In the genomic region with DNA sequence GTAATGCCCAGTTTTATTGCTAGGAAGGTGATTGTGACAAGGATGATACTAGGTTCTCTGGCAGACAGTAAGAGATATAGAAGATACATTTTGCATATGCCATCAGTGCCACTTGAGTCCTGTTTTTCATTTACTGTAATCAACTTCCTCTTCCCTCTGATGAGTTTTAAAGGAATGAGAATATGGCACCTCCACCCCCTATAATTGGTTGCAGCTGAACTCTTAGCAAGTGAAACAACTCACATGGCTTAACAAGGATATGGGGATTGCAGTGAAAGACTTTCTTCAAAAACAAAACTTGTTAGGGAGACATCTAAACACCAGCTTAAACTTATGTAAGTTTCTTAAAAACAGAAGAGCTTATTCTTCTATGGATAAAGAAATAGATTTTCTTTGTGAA, we compare ENCODE assay signal across 3 cellular contexts.
TF ChIP-seq lines count a peak whose summit lies in the region.

No MANE protein-coding gene starts in this region.

TF ChIP-seq in A549, 52 proteins besides CTCF, POLR2A, EP300 and RAD21:
- TF ChIP-seq ZNF302 (CRISPR knock-in tag; IDR thresholded peaks at IDR 0.05) (no peak), CHD4 (IDR thresholded peaks at IDR 0.05; ENCODE audit: borderline replicate concordance) (no peak), MAZ (IDR thresholded peaks at IDR 0.05; ENCODE audit: borderline replicate concordance, low read depth, low read length) (no peak), HMGXB4 (CRISPR knock-in tag; IDR thresholded peaks at IDR 0.05; ENCODE audit: borderline replicate concordance) (no peak), HOXA7 (CRISPR knock-in tag; IDR thresholded peaks at IDR 0.05) (no peak), JUN (IDR thresholded peaks at IDR 0.05) (no peak), BHLHE40 (IDR thresholded peaks at IDR 0.05; ENCODE audit: low read depth, low read length) (no peak), TP53 (CRISPR knock-in tag; IDR thresholded peaks at IDR 0.05) (no peak), POLR2AphosphoS2 (conservative IDR thresholded peaks at IDR 0.05; ENCODE audit: low read length) (no peak), SMC3 (IDR thresholded peaks at IDR 0.05) (no peak), TFCP2L1 (CRISPR knock-in tag; IDR thresholded peaks at IDR 0.05) (no peak), KDM5A (IDR thresholded peaks at IDR 0.05) (no peak), MAFK (IDR thresholded peaks at IDR 0.05; ENCODE audit: partially characterized antibody) (no peak), PHF8 (IDR thresholded peaks at IDR 0.05; ENCODE audit: borderline replicate concordance, low read depth) (no peak), KDM1A (IDR thresholded peaks at IDR 0.05; ENCODE audit: low read depth) (no peak)
- TF ChIP-seq, protein P1, sequence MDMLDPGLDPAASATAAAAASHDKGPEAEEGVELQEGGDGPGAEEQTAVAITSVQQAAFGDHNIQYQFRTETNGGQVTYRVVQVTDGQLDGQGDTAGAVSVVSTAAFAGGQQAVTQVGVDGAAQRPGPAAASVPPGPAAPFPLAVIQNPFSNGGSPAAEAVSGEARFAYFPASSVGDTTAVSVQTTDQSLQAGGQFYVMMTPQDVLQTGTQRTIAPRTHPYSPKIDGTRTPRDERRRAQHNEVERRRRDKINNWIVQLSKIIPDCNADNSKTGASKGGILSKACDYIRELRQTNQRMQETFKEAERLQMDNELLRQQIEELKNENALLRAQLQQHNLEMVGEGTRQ (IDR thresholded peaks at IDR 0.05) = no peak
- TF ChIP-seq, protein P2, sequence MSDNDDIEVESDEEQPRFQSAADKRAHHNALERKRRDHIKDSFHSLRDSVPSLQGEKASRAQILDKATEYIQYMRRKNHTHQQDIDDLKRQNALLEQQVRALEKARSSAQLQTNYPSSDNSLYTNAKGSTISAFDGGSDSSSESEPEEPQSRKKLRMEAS (IDR thresholded peaks at IDR 0.05) = no peak

TF ChIP-seq in IMR-90, 13 proteins besides CTCF, POLR2A, EP300 and RAD21:
- TF ChIP-seq SMC3 (IDR thresholded peaks at IDR 0.05; ENCODE audit: low read depth, low read length) (no peak), MAZ (IDR thresholded peaks at IDR 0.05; ENCODE audit: borderline replicate concordance, low read depth, low read length) (no peak), NFE2L2 (IDR thresholded peaks at IDR 0.05; ENCODE audit: low read depth, low read length) (no peak), RFX5 (IDR thresholded peaks at IDR 0.05; ENCODE audit: low read depth, low read length) (no peak), CHD1 (IDR thresholded peaks at IDR 0.05; ENCODE audit: low read depth, low read length) (no peak), CEBPB (IDR thresholded peaks at IDR 0.05; ENCODE audit: low read depth, low read length) (no peak), MXI1 (IDR thresholded peaks at IDR 0.05; ENCODE audit: borderline replicate concordance, low read depth, low read length) (no peak), FOS (IDR thresholded peaks at IDR 0.05; ENCODE audit: low read depth, low read length) (no peak), BHLHE40 (IDR thresholded peaks at IDR 0.05; ENCODE audit: low read depth, low read length) (no peak), RCOR1 (IDR thresholded peaks at IDR 0.05; ENCODE audit: insufficient replicate concordance, low read length) (no peak), MAFK (IDR thresholded peaks at IDR 0.05; ENCODE audit: low read depth, low read length) (no peak)
- TF ChIP-seq, protein P1 (IDR thresholded peaks at IDR 0.05; ENCODE audit: low read depth, low read length) = no peak
- TF ChIP-seq, protein P3, sequence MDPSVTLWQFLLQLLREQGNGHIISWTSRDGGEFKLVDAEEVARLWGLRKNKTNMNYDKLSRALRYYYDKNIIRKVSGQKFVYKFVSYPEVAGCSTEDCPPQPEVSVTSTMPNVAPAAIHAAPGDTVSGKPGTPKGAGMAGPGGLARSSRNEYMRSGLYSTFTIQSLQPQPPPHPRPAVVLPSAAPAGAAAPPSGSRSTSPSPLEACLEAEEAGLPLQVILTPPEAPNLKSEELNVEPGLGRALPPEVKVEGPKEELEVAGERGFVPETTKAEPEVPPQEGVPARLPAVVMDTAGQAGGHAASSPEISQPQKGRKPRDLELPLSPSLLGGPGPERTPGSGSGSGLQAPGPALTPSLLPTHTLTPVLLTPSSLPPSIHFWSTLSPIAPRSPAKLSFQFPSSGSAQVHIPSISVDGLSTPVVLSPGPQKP (IDR thresholded peaks at IDR 0.05; ENCODE audit: borderline replicate concordance, low read depth, low read length) = no peak

TF ChIP-seq in endothelial cell of umbilical vein, 7 proteins besides CTCF, POLR2A, EP300 and RAD21:
- TF ChIP-seq FOS (IDR thresholded peaks at IDR 0.05; ENCODE audit: borderline replicate concordance, insufficient read depth, low read length) = no peak
- no peak for TF ChIP-seq EZH2 (IDR thresholded peaks at IDR 0.05; ENCODE audit: borderline replicate concordance, low read depth, low read length, severe bottlenecking)
- no peak for TF ChIP-seq MYC (IDR thresholded peaks at IDR 0.05; ENCODE audit: low read depth, low read length)
- TF ChIP-seq, protein P2 (IDR thresholded peaks at IDR 0.05; ENCODE audit: insufficient read depth, insufficient read length) = no peak
- TF ChIP-seq JUN (IDR thresholded peaks at IDR 0.05; ENCODE audit: borderline replicate concordance, insufficient read depth, insufficient read length, low read depth) = no peak
